In genomic region chr3:74402821-74403220, GRCh38 we compare ENCODE assay signal across 18 cellular contexts.
DNase-seq lines count a peak whose midpoint lies in the region; FAIRE-seq and TF ChIP-seq lines count a peak whose summit lies in the region.
"Had no signal": no experiment of that assay in that cellular context is flagged by ENCODE, and none has a peak within 500 bp of the region (broad histone marks: within the 10 kb centered on the region; RNA-seq: fewer than 3 reads in every experiment).

No MANE protein-coding gene starts in this region.

- H2BK20ac ChIP-seq in H1 (ENCODE audit: low read length) = no peak overlapping the region

- H3K56ac ChIP-seq in H1 (replicated peaks; ENCODE audit: insufficient read length, low read depth, low read length) = no peak overlapping the region
- no peak overlapping the region for H3K56ac ChIP-seq in mesendoderm (ENCODE audit: low read length)

- H4K8ac ChIP-seq in H1 (ENCODE audit: extremely low read depth, insufficient read depth, low read length) (no peak overlapping the region), mesendoderm (ENCODE audit: low read depth, low read length) (no peak overlapping the region)

- TF ChIP-seq EP300 in H1 (IDR thresholded peaks at IDR 0.05; ENCODE audit: borderline replicate concordance in 1 of 2, low read depth in 2 of 2, low read length in 2 of 2) (no peak), stomach (IDR thresholded peaks at IDR 0.05) (no peak)

- H3K27ac ChIP-seq in H1 (ENCODE audit: low read depth, low read length) (no peak overlapping the region), mesendoderm (ENCODE audit: low read depth, low read length) (no peak overlapping the region), stomach (no peak overlapping the region)
- H3K27ac ChIP-seq: C4-2B had no signal

- H3K14ac ChIP-seq in H1 (ENCODE audit: insufficient read length) = peak overlapping the region; percentile 42

- TF ChIP-seq RAD21 in H1 (IDR thresholded peaks at IDR 0.05 in 1 of 2, conservative IDR thresholded peaks at IDR 0.05 in 1 of 2; ENCODE audit: low read depth in 2 of 2, low read length in 2 of 2) = no peak

- no peak overlapping the region for H3K4me3 ChIP-seq in H7 (ENCODE audit: insufficient read depth, low read depth, low read length)
- H3K4me3 ChIP-seq in H1 (ENCODE audit: extremely low read depth in 1 of 4, insufficient read depth in 2 of 4, low read depth in 3 of 4, low read length in 4 of 4) = no peak overlapping the region
- H3K4me3 ChIP-seq in mesendoderm (ENCODE audit: low read length) = no peak overlapping the region
- H3K4me3 ChIP-seq in stomach = no peak overlapping the region
- H3K4me3 ChIP-seq: K562 had no signal

- POLR2A ChIA-PET in H1 (lab: Charles Lee; ENCODE audit: partially characterized antibody) = no interaction called here

- H2BK5ac ChIP-seq in H1 (ENCODE audit: low read depth, low read length) = no peak overlapping the region
- H2BK5ac ChIP-seq in mesendoderm (ENCODE audit: low read length) = no peak overlapping the region

- no peaks in the 10 kb centered on the region for H3K79me2 ChIP-seq in H1 (ENCODE audit: control insufficient read depth in 1 of 2, insufficient read depth in 2 of 2, low read length in 2 of 2)
- no peaks in the 10 kb centered on the region for H3K79me2 ChIP-seq in mesendoderm (ENCODE audit: control insufficient read depth, insufficient read depth, low read length)

- H3K27me3 ChIP-seq in H7 (ENCODE audit: control insufficient read depth, insufficient read depth, low read length) = no peaks in the 10 kb centered on the region
- no peaks in the 10 kb centered on the region for H3K27me3 ChIP-seq in H1 (replicated peaks in 1 of 4; ENCODE audit: control insufficient read depth in 3 of 4, extremely low read depth in 1 of 4, insufficient read depth in 3 of 4, low read length in 3 of 4)
- no peaks in the 10 kb centered on the region for H3K27me3 ChIP-seq in mesendoderm (ENCODE audit: insufficient read depth, low read length, poor library complexity)
- no peaks in the 10 kb centered on the region for H3K27me3 ChIP-seq in stomach

- no peaks in the 10 kb centered on the region for H4K20me1 ChIP-seq in H1 (replicated peaks in 1 of 2; ENCODE audit: control insufficient read depth in 1 of 2, insufficient read depth in 2 of 2, low read length in 2 of 2)

- H3K4ac ChIP-seq in H1 (replicated peaks; ENCODE audit: insufficient read length, low read depth, low read length) = no peak overlapping the region
- H3K4ac ChIP-seq in mesendoderm (ENCODE audit: low read depth, low read length) = no peak overlapping the region

- H3K36me3 ChIP-seq in H7 (replicated peaks; ENCODE audit: control insufficient read depth, insufficient read depth, low read length) (no peaks in the 10 kb centered on the region), H1 (ENCODE audit: control insufficient read depth in 2 of 4, insufficient read depth in 4 of 4, low read length in 3 of 4) (no peaks in the 10 kb centered on the region), mesendoderm (ENCODE audit: control insufficient read depth, insufficient read depth, low read length) (no peaks in the 10 kb centered on the region), stomach (no peaks in the 10 kb centered on the region)

- H3K9me3 ChIP-seq in H1 (ENCODE audit: insufficient read depth in 2 of 2, low read depth in 1 of 2, low read length in 1 of 2) (no peaks in the 10 kb centered on the region), stomach (peaks cover 0 to 6% (median 5%) of the 10 kb centered on the region in 4 donors)
- H3K9me3 ChIP-seq: Caco-2 had no signal

- intact Hi-C loops in stomach (cut with DNase I; ENCODE audit: low total_unique reads) = no loop called here

- 45% methylated on average over 3 of the region's 3 CpGs; no CpG with 5 or more reads in 1 of the 2 experiments for WGBS in H1 (ENCODE audit: extremely low coverage in 1 of 2, insufficient coverage in 1 of 2, insufficient read length in 1 of 2, insufficient replicate concordance in 2 of 2, low coverage in 1 of 2, low lambda C conversion rate in 2 of 2, missing lambda C conversion rate in 1 of 2), 2 experiments
- no CpG with 5 or more reads among the region's 3 CpGs for WGBS in mesendoderm (ENCODE audit: extremely low coverage, insufficient coverage, low lambda C conversion rate)
- 73 to 81% (median 78%) methylated on average over 3 of the region's 3 CpGs for WGBS in stomach, 5 donors

- no peak overlapping the region; the same call in 1 of the 2 replicates for H2BK12ac ChIP-seq in H1 (ENCODE audit: low read depth, low read length)

- H4K5ac ChIP-seq in H1 (ENCODE audit: insufficient read length, low read depth, low read length) (peak overlapping the region; percentile 33), mesendoderm (ENCODE audit: low read length) (no peak overlapping the region)

- H2BK15ac ChIP-seq in H1 (ENCODE audit: low read length) = no peak overlapping the region
- no peak overlapping the region for H2BK15ac ChIP-seq in mesendoderm (replicated peaks; ENCODE audit: low read depth)

- H3K79me1 ChIP-seq in H1 (ENCODE audit: low read depth, low read length) = no peaks in the 10 kb centered on the region
- H3K79me1 ChIP-seq in mesendoderm (ENCODE audit: low read length) = no peaks in the 10 kb centered on the region

- TF ChIP-seq POLR2A in H1 (IDR thresholded peaks at IDR 0.05; ENCODE audit: control extremely low read depth in 1 of 2, low read depth in 2 of 2, low read length in 2 of 2) = no peak
- no peak for TF ChIP-seq POLR2A in stomach (IDR thresholded peaks at IDR 0.05)

- FAIRE-seq in H1 (lab: Jason Lieb, UNC) = peak; percentile 82
- FAIRE-seq: A204.1, D721Med, HTR-8/SVneo, K562 had no signal

- peak overlapping the region; percentile 42 for H4K91ac ChIP-seq in H1 (replicated peaks; ENCODE audit: insufficient read length, low read length)

- H2AFZ ChIP-seq in H1 (ENCODE audit: low read length) = peak overlapping the region; percentile 83; the same call in 1 of the 2 replicates

- H2BK120ac ChIP-seq in H1 (replicated peaks; ENCODE audit: low read depth, low read length) = peak overlapping the region; percentile 28
- H2BK120ac ChIP-seq in mesendoderm (ENCODE audit: low read depth, low read length) = no peak overlapping the region

- H3K23me2 ChIP-seq in H1 (ENCODE audit: low read depth, low read length) = no peaks in the 10 kb centered on the region

- no peak for TF ChIP-seq CTCF in H1 (IDR thresholded peaks at IDR 0.05; ENCODE audit: control extremely low read depth in 1 of 3, insufficient read depth in 1 of 3, low read depth in 1 of 3, low read length in 3 of 3)
- no peak for TF ChIP-seq CTCF in stomach (IDR thresholded peaks at IDR 0.05)

- H3K23ac ChIP-seq in H1 (ENCODE audit: insufficient read length) (no peak overlapping the region), mesendoderm (ENCODE audit: low read length) (no peak overlapping the region)

- peaks cover 0 to 4% (median 3%) of the 10 kb centered on the region in 4 experiments; a peak in 2 of 7 replicates for H3K4me1 ChIP-seq in H1 (replicated peaks in 1 of 4; ENCODE audit: control insufficient read depth in 3 of 4, insufficient read depth in 4 of 4, low read length in 3 of 4)
- no peaks in the 10 kb centered on the region for H3K4me1 ChIP-seq in mesendoderm (ENCODE audit: control insufficient read depth, low read depth, low read length)
- H3K4me1 ChIP-seq in stomach = no peaks in the 10 kb centered on the region
- H3K4me1 ChIP-seq: Caco-2 had no signal

- H3K9ac ChIP-seq in H1 (replicated peaks in 1 of 4; ENCODE audit: extremely low read depth in 1 of 4, low read depth in 3 of 4, low read length in 3 of 4) = no peak overlapping the region
- H3K9ac ChIP-seq in mesendoderm (ENCODE audit: low read length) = no peak overlapping the region

- CTCF ChIA-PET in H1 (lab: Charles Lee; ENCODE audit: partially characterized antibody) = interaction anchor here (0.8 kb wide), 1 partner anchor 9 kb away, joined by 3 read pairs; no protein-coding TSS in a partner anchor

- H2AK5ac ChIP-seq in H1 (ENCODE audit: low read depth, low read length) (no peak overlapping the region), mesendoderm (ENCODE audit: low read length) (no peak overlapping the region)

- H3K18ac ChIP-seq in H1 (ENCODE audit: extremely low read depth, low read length) (peak overlapping the region; percentile 55; the same call in 1 of the 2 replicates), mesendoderm (ENCODE audit: low read length) (no peak overlapping the region)

- DNase-seq in H7 = peak; percentile 2
- no peak for DNase-seq in H1 (ENCODE audit: low read depth in 1 of 2, low spot score in 2 of 2)
- DNase-seq in mesendoderm = peak; percentile 44
- no peak for DNase-seq in T-helper 2 cell
- DNase-seq in stomach = no peak
- no peak for DNase-seq in A172 (ENCODE audit: low spot score)
- no peak for DNase-seq in LoVo (ENCODE audit: low spot score)
- DNase-seq: ACHN; AML-193; Caco-2; CD4-positive, alpha-beta T cell; DMS79 treated with DMSO at 0.1 percent for 48 hours; GF-D8 had no signal

- H3K4me2 ChIP-seq in H1 (ENCODE audit: insufficient read depth in 1 of 2, low read depth in 2 of 2, low read length in 2 of 2) = peak overlapping the region; percentile 32 to 40; a peak in 2 of 4 replicates
- no peak overlapping the region for H3K4me2 ChIP-seq in mesendoderm (ENCODE audit: low read length)

TF ChIP-seq in H1, 55 proteins besides CTCF, POLR2A, EP300 and RAD21:
- TF ChIP-seq CEBPB (IDR thresholded peaks at IDR 0.05; ENCODE audit: low read depth, low read length) = peak; percentile 90
- TF ChIP-seq POLR2AphosphoS5 (IDR thresholded peaks at IDR 0.05; ENCODE audit: low read depth, low read length) = peak; percentile 75
- TF ChIP-seq TCF12 (IDR thresholded peaks at IDR 0.05; ENCODE audit: low read depth, low read length) = peak; percentile 97; the same call in 1 of the 2 replicates
- TF ChIP-seq SUZ12 (IDR thresholded peaks at IDR 0.05; ENCODE audit: low read length) = no peak
- no peak for TF ChIP-seq KDM1A (IDR thresholded peaks at IDR 0.05; ENCODE audit: borderline replicate concordance, low read length)
- peak; percentile 30 for TF ChIP-seq ASH2L (IDR thresholded peaks at IDR 0.05; ENCODE audit: low read length)
- TF ChIP-seq TEAD4 (IDR thresholded peaks at IDR 0.05; ENCODE audit: low read depth, low read length) = peak; percentile 60; the same call in 1 of the 2 replicates

Comparison
In these comparisons a context has a peak if more than half of its experiments do, and no peak if none do; other contexts are left out.
1. DNase-seq: peak in H7 (single experiment) and mesendoderm (single experiment); none in H1 (0 of 2), T-helper 2 cell (0 of 5), stomach (single experiment), A172 (single experiment) and LoVo (single experiment).